In the genomic region with DNA sequence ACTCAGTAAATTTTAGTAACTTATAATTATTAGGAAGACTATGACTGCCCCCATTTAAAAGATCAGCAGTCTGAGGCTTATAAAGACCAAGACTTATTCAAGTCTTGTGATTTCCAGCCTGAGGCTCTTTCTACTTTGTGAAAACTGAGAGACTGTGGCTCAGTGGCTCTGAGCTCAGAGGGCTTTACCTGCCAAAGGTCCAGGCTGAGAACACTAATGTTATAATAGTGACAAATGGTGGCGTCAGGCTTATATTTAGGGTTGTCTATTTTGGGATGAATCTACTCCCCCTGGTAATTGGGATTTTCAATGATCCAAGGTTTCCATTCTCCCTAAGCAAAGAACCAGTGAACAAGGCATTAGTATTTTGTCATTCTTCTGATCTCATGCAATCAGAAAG, we compare ENCODE assay signal across 20 cellular contexts.
"Had no signal": no experiment of that assay in that cellular context is flagged by ENCODE, and none has a peak within 500 bp of the region (broad histone marks: within the 10 kb centered on the region; RNA-seq: fewer than 3 reads in every experiment).

No MANE protein-coding gene starts in this region.

- H3K36me3 ChIP-seq: MG63, SJSA1 had no signal

- DNase-seq: IMR-90, Karpas-422, KG1, MG63, NCI-H1092 treated with DMSO at 0.1 percent for 48 hours, NCI-H1436, NCI-H187, NCI-H2029, NCI-H2081 treated with DMSO at 0.1 percent for 48 hours, NCI-H2171, NCI-H226, NCI-H446, NCI-H510A, NCI-H524 treated with DMSO at 0.1 percent for 48 hours, NCI-H69, NCI-H774, SIG-M5 had no signal

- H3K9me3 ChIP-seq: MG63, SJSA1 had no signal

- H3K4me3 ChIP-seq: MG63, SJSA1, SK-N-MC had no signal

- H3K27ac ChIP-seq: RWPE1, SJSA1, SK-N-MC had no signal

- H3K27me3 ChIP-seq: MG63, SJSA1 had no signal
